In genomic region chr6:137222376-137222775, GRCh38 we compare ENCODE assay signal across 11 cellular contexts.
A peak's percentile ranks its signal among the peaks of the same experiment; 100 is the strongest.
DNase-seq lines count a peak whose midpoint lies in the region; ATAC-seq and TF ChIP-seq lines count a peak whose summit lies in the region.
"Had no signal": no experiment of that assay in that cellular context is flagged by ENCODE, and none has a peak within 500 bp of the region (broad histone marks: within the 10 kb centered on the region; RNA-seq: fewer than 3 reads in every experiment).

No MANE protein-coding gene starts in this region.

- POLR2A ChIA-PET in RWPE1 (lab: Yijun Ruan, JAX; ENCODE audit: low non-redundant PET), result no interaction called here

- TF ChIP-seq CTCF in RWPE1 (conservative IDR thresholded peaks at IDR 0.05; ENCODE audit: low read depth), result no peak

- no peak for ATAC-seq in HG03571 (IDR thresholded peaks at IDR 0.05; ENCODE audit: unreplicated experiment)
- no peak for ATAC-seq in HG02678 (IDR thresholded peaks at IDR 0.05; ENCODE audit: unreplicated experiment)
- ATAC-seq: Panc1 had no signal

- CTCF ChIA-PET in RWPE1 (lab: Yijun Ruan, JAX), result no interaction called here

- DNase-seq in Kasumi-1 (lab: John Stamatoyannopoulos, UW) (peak; percentile 94 to 95), SKM-1 treated with dmso at 0.1 percent for 144 hours (lab: John Stamatoyannopoulos, UW; ENCODE audit: unreplicated experiment) (peak; percentile 87), germinal center (ENCODE audit: low spot score) (peak; percentile 31), substantia nigra (lab: John Stamatoyannopoulos, UW) (no peak), RWPE1 (ENCODE audit: low spot score) (no peak), COLO829 (ENCODE audit: low spot score) (no peak)
- DNase-seq: Calu3; effector CD4-positive, alpha-beta T cell had no signal

- peak overlapping the region; percentile 23 for H3K27ac ChIP-seq in substantia nigra (ENCODE audit: low read depth, low read length, poor library complexity, severe bottlenecking)
- H3K27ac ChIP-seq in RWPE1, result no peak overlapping the region

Comparison
In these comparisons a context has a peak if more than half of its experiments do, and no peak if none do; other contexts are left out.
1. DNase-seq: peak in Kasumi-1 (2 of 2), SKM-1 treated with dmso at 0.1 percent for 144 hours (single experiment) and germinal center (single experiment); none in substantia nigra (0 of 49), RWPE1 (single experiment) and COLO829 (single experiment).